In genomic region chr6:166627875-166628849, GRCh38 we compare ENCODE assay signal across 8 cellular contexts. TPM values are rescaled to one million over a fixed set of nuclear protein-coding genes. Genes with fewer than 3 reads are reported as not detected.
DNase-seq lines count a peak whose midpoint lies in the region; ATAC-seq and TF ChIP-seq lines count a peak whose summit lies in the region.

No MANE protein-coding gene starts in this region.

- no peak for TF ChIP-seq POLR2A in suprapubic skin (IDR thresholded peaks at IDR 0.05)

- peak overlapping the region; percentile 65 for H3K4me2 ChIP-seq in OCI-LY1 (ENCODE audit: low read length)
- H3K4me2 ChIP-seq in fibroblast of lung (ENCODE audit: extremely low read depth, insufficient read depth, low read length), result peak overlapping the region; percentile 99

- H3K27me3 Mint-ChIP-seq in activated T-cell treated with anti-CD3 and anti-CD28 coated beads, Interleukin-2, amount 50 U/mL, for 72 hours (ENCODE audit: low read depth), result peaks cover 43% of the 10 kb centered on the region
- H3K27me3 Mint-ChIP-seq in natural killer cell treated with Interleukin-12 subunit alpha and Interleukin-12 subunit beta and Interleukin-15 and Interleukin-18, amount 100 ng/mL, for 72 hours, result peaks cover 34 to 46% of the 10 kb centered on the region in 2 donors

- H3K79me2 ChIP-seq in OCI-LY1 (ENCODE audit: insufficient read depth, low read length), result no peaks in the 10 kb centered on the region
- H3K79me2 ChIP-seq in fibroblast of lung (ENCODE audit: control insufficient read depth, insufficient read depth, low read length), result peaks cover 24% of the 10 kb centered on the region

- peaks cover 1 to 4% of the 10 kb centered on the region in 2 donors for H3K36me3 Mint-ChIP-seq in activated T-cell treated with anti-CD3 and anti-CD28 coated beads, Interleukin-2, amount 50 U/mL, for 72 hours (ENCODE audit: insufficient read depth in 2 of 2)
- H3K36me3 Mint-ChIP-seq in natural killer cell treated with Interleukin-12 subunit alpha and Interleukin-12 subunit beta and Interleukin-15 and Interleukin-18, amount 100 ng/mL, for 72 hours, result no peaks in the 10 kb centered on the region

- TF ChIP-seq CTCF in C4-2B (conservative IDR thresholded peaks at IDR 0.05) (no peak), OCI-LY1 (IDR thresholded peaks at IDR 0.05; ENCODE audit: low read length) (no peak), fibroblast of lung (conservative IDR thresholded peaks at IDR 0.05 in 1 of 2, IDR thresholded peaks at IDR 0.05 in 1 of 2; ENCODE audit: low read depth in 1 of 2, low read length in 2 of 2) (no peak), suprapubic skin (IDR thresholded peaks at IDR 0.05) (no peak)

- H3K9me3 Mint-ChIP-seq in activated T-cell treated with anti-CD3 and anti-CD28 coated beads, Interleukin-2, amount 50 U/mL, for 72 hours, result no peaks in the 10 kb centered on the region
- H3K9me3 Mint-ChIP-seq in natural killer cell treated with Interleukin-12 subunit alpha and Interleukin-12 subunit beta and Interleukin-15 and Interleukin-18, amount 100 ng/mL, for 72 hours, result no peaks in the 10 kb centered on the region

- H3K9ac ChIP-seq in OCI-LY1 (ENCODE audit: low read length) (no peak overlapping the region), fibroblast of lung (ENCODE audit: insufficient read depth, low read length) (peak overlapping the region; percentile 84)

- H3K36me3 ChIP-seq in OCI-LY1 (ENCODE audit: insufficient read depth, low read length), result no peaks in the 10 kb centered on the region
- H3K36me3 ChIP-seq in fibroblast of lung (ENCODE audit: control insufficient read depth, insufficient read depth, low read length), result no peaks in the 10 kb centered on the region
- no peaks in the 10 kb centered on the region for H3K36me3 ChIP-seq in suprapubic skin

- no peaks in the 10 kb centered on the region for H3K9me2 ChIP-seq in OCI-LY1 (ENCODE audit: low read depth, low read length)

- DNase-seq in activated T-cell treated with anti-CD3 and anti-CD28 coated beads, Interleukin-2, amount 50 U/mL, for 72 hours, result peak; percentile 62 to 64
- DNase-seq in fibroblast of lung (ENCODE audit: low read depth in 2 of 2) (peak; percentile 47 to 56), suprapubic skin (ENCODE audit: low spot score in 2 of 2) (peak; percentile 88)
- peak; percentile 77 for DNase-seq in natural killer cell treated with Interleukin-12 subunit alpha and Interleukin-12 subunit beta and Interleukin-15 and Interleukin-18, amount 100 ng/mL, for 72 hours (ENCODE audit: low spot score)

- H3K4me1 ChIP-seq in OCI-LY1 (ENCODE audit: insufficient read depth, low read length, severe bottlenecking), result peaks cover 6% of the 10 kb centered on the region
- H3K4me1 ChIP-seq in fibroblast of lung (ENCODE audit: control insufficient read depth, extremely low read depth, insufficient read depth, low read length), result peaks cover 19% of the 10 kb centered on the region
- peaks cover 31% of the 10 kb centered on the region for H3K4me1 ChIP-seq in suprapubic skin

- H3F3A ChIP-seq in OCI-LY1 (ENCODE audit: insufficient read depth, low read length), result no peaks in the 10 kb centered on the region

- H3K9me3 ChIP-seq in OCI-LY1 (ENCODE audit: low read length) (no peaks in the 10 kb centered on the region), fibroblast of lung (ENCODE audit: control insufficient read depth, insufficient read depth, low read depth, low read length) (no peaks in the 10 kb centered on the region), suprapubic skin (no peaks in the 10 kb centered on the region)

- peak; percentile 36 for ATAC-seq in GM19452 (IDR thresholded peaks at IDR 0.05; ENCODE audit: unreplicated experiment)
- ATAC-seq in HG03520 (IDR thresholded peaks at IDR 0.05; ENCODE audit: unreplicated experiment), result peak; percentile 23
- peak; percentile 30 to 35 for ATAC-seq in activated T-cell treated with anti-CD3 and anti-CD28 coated beads, Interleukin-2, amount 50 U/mL, for 72 hours (replicated peaks in 1 of 2)
- peak; percentile 1 to 28 for ATAC-seq in natural killer cell treated with Interleukin-12 subunit alpha and Interleukin-12 subunit beta and Interleukin-15 and Interleukin-18, amount 100 ng/mL, for 72 hours

- H4K20me1 ChIP-seq in OCI-LY1 (ENCODE audit: insufficient read depth, low read length) (no peaks in the 10 kb centered on the region), fibroblast of lung (ENCODE audit: control insufficient read depth, extremely low read depth, insufficient read depth, low read length) (no peaks in the 10 kb centered on the region)

- no peak overlapping the region for H3K27ac Mint-ChIP-seq in activated T-cell treated with anti-CD3 and anti-CD28 coated beads, Interleukin-2, amount 50 U/mL, for 72 hours
- H3K27ac Mint-ChIP-seq in natural killer cell treated with Interleukin-12 subunit alpha and Interleukin-12 subunit beta and Interleukin-15 and Interleukin-18, amount 100 ng/mL, for 72 hours, result peak overlapping the region; percentile 61 to 73

- H3K27ac ChIP-seq in C4-2B (peak overlapping the region; percentile 77), OCI-LY1 (ENCODE audit: low read depth, low read length, poor library complexity, severe bottlenecking) (no peak overlapping the region), fibroblast of lung (ENCODE audit: insufficient read depth, low read length) (peak overlapping the region; percentile 78), suprapubic skin (peak overlapping the region; percentile 93)

- H3K27me3 ChIP-seq in OCI-LY1 (ENCODE audit: insufficient read depth, low read length), result peaks cover 4% of the 10 kb centered on the region
- H3K27me3 ChIP-seq in fibroblast of lung (ENCODE audit: control insufficient read depth, insufficient read depth, low read length), result no peaks in the 10 kb centered on the region
- peaks cover 7% of the 10 kb centered on the region for H3K27me3 ChIP-seq in suprapubic skin

- H2AFZ ChIP-seq in OCI-LY1 (ENCODE audit: low read length) (no peak overlapping the region), fibroblast of lung (ENCODE audit: low read length) (peak overlapping the region; percentile 74)

- WGBS in suprapubic skin, result 4% methylated on average over 50 of the region's 62 CpGs

- H3K4me3 ChIP-seq in OCI-LY1 (ENCODE audit: low read depth, low read length, poor library complexity, severe bottlenecking) (peak overlapping the region; percentile 52), fibroblast of lung (replicated peaks in 1 of 4; ENCODE audit: control extremely low read depth in 1 of 4, insufficient read depth in 1 of 4, low read depth in 3 of 4, low read length in 4 of 4) (peak overlapping the region; percentile 55 to 69 (median 65)), suprapubic skin (peak overlapping the region; percentile 88)

- no peak for TF ChIP-seq EP300 in suprapubic skin (IDR thresholded peaks at IDR 0.05)

- H3K4me1 Mint-ChIP-seq in activated T-cell treated with anti-CD3 and anti-CD28 coated beads, Interleukin-2, amount 50 U/mL, for 72 hours (ENCODE audit: low read depth), result peaks cover 25% of the 10 kb centered on the region
- H3K4me1 Mint-ChIP-seq in natural killer cell treated with Interleukin-12 subunit alpha and Interleukin-12 subunit beta and Interleukin-15 and Interleukin-18, amount 100 ng/mL, for 72 hours (ENCODE audit: low read depth in 2 of 2), result peaks cover 16 to 18% of the 10 kb centered on the region in 2 donors

- H3K4me3 Mint-ChIP-seq in activated T-cell treated with anti-CD3 and anti-CD28 coated beads, Interleukin-2, amount 50 U/mL, for 72 hours, result peak overlapping the region; percentile 90 to 95
- peak overlapping the region; percentile 96 for H3K4me3 Mint-ChIP-seq in natural killer cell treated with Interleukin-12 subunit alpha and Interleukin-12 subunit beta and Interleukin-15 and Interleukin-18, amount 100 ng/mL, for 72 hours

RNA-seq across cellular contexts. Expression of gene RPS6KA2, which starts 1.1 kb away (rescaled TPM):
- 10 to 100 TPM; 28.1 to 28.5 TPM for total RNA-seq in activated T-cell treated with anti-CD3 and anti-CD28 coated beads, Interleukin-2, amount 50 U/mL, for 72 hours
- total RNA-seq in fibroblast of lung (109 and 116 TPM in 2 replicates), suprapubic skin (10 to 100 TPM; 24.2 to 38.5 (median 32.3) TPM)
- 66.8 and 80.2 TPM in 2 replicates for polyA plus RNA-seq in fibroblast of lung
- polyA plus RNA-seq in fibroblast of lung (2012), result 60.3 and 64.5 TPM in 2 replicates
- polyA minus RNA-seq in fibroblast of lung (ENCODE audit: low replicate concordance), result 129 and 153 TPM in 2 replicates
- total RNA-seq in natural killer cell treated with Interleukin-12 subunit alpha and Interleukin-12 subunit beta and Interleukin-15 and Interleukin-18, amount 100 ng/mL, for 72 hours, result 1 to 10 TPM; 2.8 to 3.8 TPM

RNA-seq across cellular contexts. Expression of gene RAMACL, which starts 41.7 kb away (rescaled TPM):
- 1 to 10 TPM in 1 of 2 donors, under 1 TPM in 1; 0.95 to 1.4 TPM for total RNA-seq in activated T-cell treated with anti-CD3 and anti-CD28 coated beads, Interleukin-2, amount 50 U/mL, for 72 hours
- 2.3 and 5.0 TPM in 2 replicates for total RNA-seq in fibroblast of lung
- 0.20 and 0.22 TPM in 2 replicates for polyA plus RNA-seq in fibroblast of lung
- 0.21 and 0.28 TPM in 2 replicates for polyA plus RNA-seq in fibroblast of lung (2012)
- polyA minus RNA-seq in fibroblast of lung (ENCODE audit: low replicate concordance), result 0.16 TPM in 1 of 2 replicates, not detected in the other
- under 1 TPM; 0.21 to 0.73 TPM for total RNA-seq in natural killer cell treated with Interleukin-12 subunit alpha and Interleukin-12 subunit beta and Interleukin-15 and Interleukin-18, amount 100 ng/mL, for 72 hours
- total RNA-seq in suprapubic skin, result 1 to 10 TPM; 1.0 to 3.6 (median 1.1) TPM

Comparison
In these comparisons a context has a peak if more than half of its experiments do, and no peak if none do; other contexts are left out.
1. RNA of gene RPS6KA2, which starts 1.1 kb away (total RNA-seq): 109 to 116 TPM in fibroblast of lung, 24.2 to 38.5 TPM in suprapubic skin and 28.1 to 28.5 TPM in activated T-cell treated with anti-CD3 and anti-CD28 coated beads, Interleukin-2, amount 50 U/mL, for 72 hours; 2.8 to 3.8 TPM in natural killer cell treated with Interleukin-12 subunit alpha and Interleukin-12 subunit beta and Interleukin-15 and Interleukin-18, amount 100 ng/mL, for 72 hours; every median in the first group is over 4 times any median in the second.
2. Peak in every context shown above with its lines, with median percentiles within 50 percentile points of each other: ATAC-seq, H3K4me3 ChIP-seq and DNase-seq.